In genomic region chr17:39665642-39666221, GRCh38 we compare ENCODE assay signal across 9 cellular contexts. TPM values are rescaled to one million over a fixed set of nuclear protein-coding genes. Genes with fewer than 3 reads are reported as not detected.
DNase-seq lines count a peak whose midpoint lies in the region; ATAC-seq and TF ChIP-seq lines count a peak whose summit lies in the region.
"Had no signal": no experiment of that assay in that cellular context is flagged by ENCODE, and none has a peak within 500 bp of the region (broad histone marks: within the 10 kb centered on the region; RNA-seq: fewer than 3 reads in every experiment).

No MANE protein-coding gene starts in this region.

- DNase-seq in DND-41 (peak; percentile 17), NCI-H146 (lab: John Stamatoyannopoulos, UW) (peak; percentile 60), coronary artery (ENCODE audit: low spot score) (no peak), omental fat pad (ENCODE audit: low spot score) (no peak), GM20000 (ENCODE audit: low spot score) (no peak), suprapubic skin (ENCODE audit: low spot score in 2 of 2) (no peak), H4 (ENCODE audit: low spot score) (no peak)
- DNase-seq: stimulated activated CD4-positive, alpha-beta T cell treated with anti-CD3 and anti-CD28 coated beads, Interleukin-1b, Interleukin-23, amount 100 ng/mL, for 48 hours had no signal

- H3K9ac ChIP-seq in DND-41 (ENCODE audit: low read depth, low read length) = no peak overlapping the region

- peaks cover 14% of the 10 kb centered on the region for H3K4me1 Mint-ChIP-seq in nephron

- H3K4me1 ChIP-seq in DND-41 (ENCODE audit: insufficient read depth, low read length) = no peaks in the 10 kb centered on the region
- H3K4me1 ChIP-seq in suprapubic skin = peaks cover 70% of the 10 kb centered on the region

- TF ChIP-seq CTCF in DND-41 (IDR thresholded peaks at IDR 0.05; ENCODE audit: borderline replicate concordance, extremely low read depth, low read length, poor library complexity, severe bottlenecking) (no peak), coronary artery (IDR thresholded peaks at IDR 0.05) (no peak), nephron (IDR thresholded peaks at IDR 0.05; ENCODE audit: unreplicated experiment in 3 of 3) (peak in 1 of 3 experiments; percentile 6), omental fat pad (IDR thresholded peaks at IDR 0.05) (no peak), GM20000 (IDR thresholded peaks at IDR 0.05; ENCODE audit: extremely low read depth, missing control alignments) (no peak), suprapubic skin (IDR thresholded peaks at IDR 0.05) (peak in 1 of 2 donors; percentile 18)

- no peaks in the 10 kb centered on the region for H3K9me3 ChIP-seq in DND-41 (ENCODE audit: insufficient read depth, low read length, severe bottlenecking)
- H3K9me3 ChIP-seq in suprapubic skin = no peaks in the 10 kb centered on the region

- H3K4me3 ChIP-seq in DND-41 (ENCODE audit: low read depth in 1 of 2, low read length in 2 of 2) (no peak overlapping the region), coronary artery (peak overlapping the region; percentile 70), suprapubic skin (no peak overlapping the region)

- TF ChIP-seq POLR2A in suprapubic skin (IDR thresholded peaks at IDR 0.05) = no peak

- H3K36me3 Mint-ChIP-seq in nephron (ENCODE audit: low read depth) = peaks cover 8% of the 10 kb centered on the region

- H3K27ac Mint-ChIP-seq in nephron = no peak overlapping the region

- 64% methylated on average over 7 of the region's 17 CpGs for WGBS in suprapubic skin

- H3K27ac ChIP-seq in DND-41 (ENCODE audit: low read length) = no peak overlapping the region
- H3K27ac ChIP-seq in coronary artery = peak overlapping the region; percentile 66 to 82
- no peak overlapping the region for H3K27ac ChIP-seq in suprapubic skin

- H3K4me2 ChIP-seq in DND-41 (ENCODE audit: insufficient read depth, low read length) = no peak overlapping the region

- no peaks in the 10 kb centered on the region for H3K79me2 ChIP-seq in DND-41 (ENCODE audit: insufficient read depth, low read length)

- peak; percentile 54 for ATAC-seq in DND-41 (ENCODE audit: insufficient read depth, low read depth)
- no peak for ATAC-seq in omental fat pad (ENCODE audit: low FRiP score)

- H3K27me3 ChIP-seq in DND-41 (ENCODE audit: insufficient read depth, low read length, poor library complexity) (no peaks in the 10 kb centered on the region), suprapubic skin (peaks cover 51% of the 10 kb centered on the region)

- no peak overlapping the region for H2AFZ ChIP-seq in DND-41 (ENCODE audit: low read depth, low read length)

- H3K27me3 Mint-ChIP-seq in nephron (ENCODE audit: low read depth) = peaks cover 52% of the 10 kb centered on the region

- peak overlapping the region in 2 of 3 experiments; percentile 50 to 62 for H3K4me3 Mint-ChIP-seq in nephron

- H4K20me1 ChIP-seq in DND-41 (ENCODE audit: insufficient read depth, low read length) = peaks cover 17% of the 10 kb centered on the region; the same call in 1 of the 2 replicates

- no peak for TF ChIP-seq EP300 in suprapubic skin (IDR thresholded peaks at IDR 0.05)

- H3K36me3 ChIP-seq in DND-41 (ENCODE audit: insufficient read depth, low read length) (peaks cover 24% of the 10 kb centered on the region), suprapubic skin (peaks cover 15% of the 10 kb centered on the region)

- H3K9me3 Mint-ChIP-seq in nephron = no peaks in the 10 kb centered on the region

RNA-seq across cellular contexts. Expression of gene TCAP, which starts 0.6 kb away (rescaled TPM):
- total RNA-seq in omental fat pad = 1 to 10 TPM in 1 of 4 donors, under 1 TPM in 2, not detected in 1; 0.19 to 1.7 (median 0.60) TPM
- total RNA-seq in suprapubic skin = 1 to 10 TPM in 2 of 4 donors, under 1 TPM in 1, not detected in 1; 0.57 to 2.4 (median 1.1) TPM
- total RNA-seq in H4 (2014; rRNA removed; shearing (Covaris generic)) = 0.81 TPM in 1 of 2 replicates, not detected in the other

RNA-seq across cellular contexts. Expression of gene PNMT, which starts 2.5 kb away (rescaled TPM):
- total RNA-seq in omental fat pad (10 to 100 TPM in 1 of 4 donors, 1 to 10 TPM in 2, under 1 TPM in 1; 0.44 to 16.7 (median 1.9) TPM), suprapubic skin (1 to 10 TPM in 2 of 4 donors, under 1 TPM in 2; 0.53 to 1.6 (median 1.1) TPM)
- not detected in 2 replicates for total RNA-seq in H4 (2014; rRNA removed; shearing (Covaris generic))

RNA-seq across cellular contexts. Expression of gene PGAP3, which starts 22.1 kb away (rescaled TPM):
- total RNA-seq in omental fat pad (10 to 100 TPM in 2 of 4 donors, 1 to 10 TPM in 2; 8.2 to 12.8 (median 11.0) TPM), suprapubic skin (10 to 100 TPM; 25.7 to 41.5 (median 32.7) TPM)
- total RNA-seq in H4 (2014; rRNA removed; shearing (Covaris generic)) = 10.9 and 11.4 TPM in 2 replicates

RNA-seq across cellular contexts. Expression of gene STARD3, which starts 28.8 kb away (rescaled TPM):
- 10 to 100 TPM; 24.9 to 75.5 (median 36.5) TPM for total RNA-seq in omental fat pad
- 100 to 1,000 TPM in 2 of 4 donors, 10 to 100 TPM in 2; 51.7 to 156 (median 83.9) TPM for total RNA-seq in suprapubic skin
- 20.7 and 22.9 TPM in 2 replicates for total RNA-seq in H4 (2014; rRNA removed; shearing (Covaris generic))

RNA-seq across cellular contexts. Expression of gene ERBB2, which starts 34.1 kb away (rescaled TPM):
- total RNA-seq in omental fat pad (10 to 100 TPM; 13.8 to 23.8 (median 15.7) TPM), suprapubic skin (100 to 1,000 TPM; 144 to 192 (median 173) TPM)
- 10.1 and 18.5 TPM in 2 replicates for total RNA-seq in H4 (2014; rRNA removed; shearing (Covaris generic))

Comparison
In these comparisons a context has a peak if more than half of its experiments do, and no peak if none do; other contexts are left out.
1. DNase-seq: peak in DND-41 (single experiment) and NCI-H146 (single experiment); none in coronary artery (single experiment), omental fat pad (single experiment), GM20000 (single experiment), suprapubic skin (0 of 2) and H4 (single experiment).
2. H3K27ac ChIP-seq: peak in coronary artery (2 of 2); none in DND-41 (single experiment) and suprapubic skin (single experiment).